In genomic region chr1:106360252-106360651, GRCh38 we compare ENCODE assay signal across 18 cellular contexts.
DNase-seq lines count a peak whose midpoint lies in the region; ATAC-seq and TF ChIP-seq lines count a peak whose summit lies in the region.
"Had no signal": no experiment of that assay in that cellular context is flagged by ENCODE, and none has a peak within 500 bp of the region (broad histone marks: within the 10 kb centered on the region; RNA-seq: fewer than 3 reads in every experiment).

No MANE protein-coding gene starts in this region.

- in situ Hi-C loops in astrocyte of the spinal cord (cut with HindIII; ENCODE audit: low sequenced_read_pairs): no loop called here

- peak; percentile 44 for ATAC-seq in HG03520 (IDR thresholded peaks at IDR 0.05; ENCODE audit: unreplicated experiment)
- no peak for ATAC-seq in activated naive CD4-positive, alpha-beta T cell treated with anti-CD3 and anti-CD28 coated beads, Interleukin-2, amount 50 U/mL, for 72 hours
- ATAC-seq: A549 had no signal

- TF ChIP-seq CTCF in astrocyte of the spinal cord (IDR thresholded peaks at IDR 0.05; ENCODE audit: low read depth, low read length) (peak; percentile 17), retinal pigment epithelial cell (conservative IDR thresholded peaks at IDR 0.05; ENCODE audit: low read depth, low read length) (peak; percentile 42)

- peaks cover 8 to 19% of the 10 kb centered on the region in 2 donors for H3K36me3 Mint-ChIP-seq in activated naive CD4-positive, alpha-beta T cell treated with anti-CD3 and anti-CD28 coated beads, Interleukin-2, amount 50 U/mL, for 72 hours
- H3K36me3 Mint-ChIP-seq: activated naive CD4-positive, alpha-beta T cell treated with anti-CD3 and anti-CD28 coated beads, Interleukin-2, amount 10 ng/mL, durations not matched to agents 7 days and 5 days; brain had no signal

- no peak overlapping the region for H3K27ac Mint-ChIP-seq in activated naive CD4-positive, alpha-beta T cell treated with anti-CD3 and anti-CD28 coated beads, Interleukin-2, amount 50 U/mL, for 72 hours
- H3K27ac Mint-ChIP-seq: activated B cell treated with CpG ODN at 0.5 μM for 24 hours; activated naive CD4-positive, alpha-beta T cell treated with anti-CD3 and anti-CD28 coated beads, Interleukin-2, amount 10 ng/mL, durations not matched to agents 7 days and 5 days; brain had no signal

- DNase-seq in NCI-H1105 treated with DMSO at 0.1 percent for 48 hours (lab: John Stamatoyannopoulos, UW) (peak; percentile 49), NCI-H1105 (lab: John Stamatoyannopoulos, UW) (no peak), astrocyte of the spinal cord (ENCODE audit: low read depth, low spot score) (no peak), retinal pigment epithelial cell (ENCODE audit: low read depth) (no peak), cerebellar nuclear complex (lab: John Stamatoyannopoulos, UW) (no peak), OCI-M2 (lab: John Stamatoyannopoulos, UW; ENCODE audit: unreplicated experiment) (no peak)
- no peak for DNase-seq in activated naive CD4-positive, alpha-beta T cell treated with anti-CD3 and anti-CD28 coated beads, Interleukin-2, amount 50 U/mL, for 72 hours (ENCODE audit: low spot score in 2 of 2)
- DNase-seq: activated B cell treated with CpG ODN at 0.5 μM for 24 hours; activated naive CD4-positive, alpha-beta T cell treated with anti-CD3 and anti-CD28 coated beads, Interleukin-2, amount 10 ng/mL, durations not matched to agents 7 days and 5 days; effector memory CD4-positive, alpha-beta T cell; NCI-H2171 treated with DMSO at 0.1 percent for 48 hours; NK-92 treated with Interleukin-12 subunit alpha and Interleukin-12 subunit beta, amount 100 ng/mL, for 24 hours; occipital lobe; stimulated activated naive CD4-positive, alpha-beta T cell treated with Interleukin-2 at 50 U/mL for 16 hours had no signal

- H3K4me3 ChIP-seq in astrocyte of the spinal cord (ENCODE audit: low read depth, low read length) (no peak overlapping the region), retinal pigment epithelial cell (ENCODE audit: low read length) (no peak overlapping the region)
- H3K4me3 ChIP-seq: A549, skin epidermis had no signal

- peaks cover 23 to 33% of the 10 kb centered on the region in 2 donors for H3K9me3 Mint-ChIP-seq in activated naive CD4-positive, alpha-beta T cell treated with anti-CD3 and anti-CD28 coated beads, Interleukin-2, amount 50 U/mL, for 72 hours
